ENCODE assay signal across 25 cellular contexts in the genomic region with DNA sequence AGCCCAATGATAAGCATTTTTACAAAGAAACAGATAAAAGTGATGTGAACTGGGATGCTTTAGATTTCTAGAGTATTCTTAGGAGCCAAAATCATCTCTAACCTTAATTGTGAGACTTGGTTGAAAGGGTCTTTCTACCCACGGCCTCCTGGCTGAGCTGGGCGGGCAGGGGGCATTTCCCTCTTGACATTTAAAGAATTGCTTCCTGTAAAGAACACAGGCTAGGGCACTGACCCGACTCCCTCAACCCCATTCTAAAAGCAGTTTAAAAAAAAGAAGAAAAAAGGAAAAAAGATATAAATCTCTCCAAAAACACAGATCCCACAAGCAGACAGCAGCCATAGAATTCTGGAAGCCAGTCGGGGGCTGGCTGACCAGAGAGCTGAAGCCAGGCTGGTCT.
A peak's percentile ranks its signal among the peaks of the same experiment; 100 is the strongest.
DNase-seq lines count a peak whose midpoint lies in the region; ATAC-seq and TF ChIP-seq lines count a peak whose summit lies in the region.
"Had no signal": no experiment of that assay in that cellular context is flagged by ENCODE, and none has a peak within 500 bp of the region (broad histone marks: within the 10 kb centered on the region; RNA-seq: fewer than 3 reads in every experiment).

No MANE protein-coding gene starts in this region.

- H3K27ac Mint-ChIP-seq in activated T-cell treated with anti-CD3 and anti-CD28 coated beads, Interleukin-2, amount 50 U/mL, for 24 hours = peak overlapping the region; percentile 11
- H3K27ac Mint-ChIP-seq in neural progenitor cell = peak overlapping the region; percentile 67

- H3F3A ChIP-seq in neural progenitor cell (ENCODE audit: low read depth) = peaks cover 20% of the 10 kb centered on the region

- TF ChIP-seq POLR2A in esophagus squamous epithelium (IDR thresholded peaks at IDR 0.05) (no peak), transverse colon (IDR thresholded peaks at IDR 0.05) (no peak)

- peaks cover 7% of the 10 kb centered on the region for H3K36me3 Mint-ChIP-seq in activated T-cell treated with anti-CD3 and anti-CD28 coated beads, Interleukin-2, amount 50 U/mL, for 24 hours (ENCODE audit: low read depth)
- H3K36me3 Mint-ChIP-seq in neural progenitor cell = no peaks in the 10 kb centered on the region

- H3K79me2 ChIP-seq in neural progenitor cell (ENCODE audit: low read depth) = peaks cover 71% of the 10 kb centered on the region

- no peaks in the 10 kb centered on the region for H3K9me3 Mint-ChIP-seq in activated T-cell treated with anti-CD3 and anti-CD28 coated beads, Interleukin-2, amount 50 U/mL, for 24 hours
- H3K9me3 Mint-ChIP-seq in neural progenitor cell = no peaks in the 10 kb centered on the region
- H3K9me3 Mint-ChIP-seq: naive B cell had no signal

- no peak for DNase-seq in activated T-cell treated with anti-CD3 and anti-CD28 coated beads, Interleukin-2, amount 50 U/mL, for 24 hours
- no peak for DNase-seq in activated T-cell treated with anti-CD3 and anti-CD28 coated beads, Interleukin-2, amount 50 U/mL, for 1 hour
- DNase-seq in esophagus squamous epithelium (lab: John Stamatoyannopoulos, UW) (no peak), neural progenitor cell (ENCODE audit: low spot score) (no peak), transverse colon (no peak), cortex of kidney (lab: John Stamatoyannopoulos, UW) (no peak)
- DNase-seq: activated CD4-positive, alpha-beta T cell treated with anti-CD3 and anti-CD28 coated beads, Interleukin-2, amount 50 U/mL, for 1 hour; DMS79; naive B cell; NCI-H1092 treated with DMSO at 0.1 percent for 48 hours; NCI-H1930; NCI-H345; NCI-H82; stimulated activated CD4-positive, alpha-beta T cell treated with anti-CD3 and anti-CD28 coated beads, Interleukin-15, amount 100 ng/mL, for 24 hours; stimulated activated CD8-positive, alpha-beta memory T cell treated with anti-CD3 and anti-CD28 coated beads, Interleukin-4, amount 100 ng/mL, for 48 hours; T-helper 9 cell had no signal

- H3K4me1 Mint-ChIP-seq in activated T-cell treated with anti-CD3 and anti-CD28 coated beads, Interleukin-2, amount 50 U/mL, for 24 hours (ENCODE audit: low read depth) = peaks cover 68% of the 10 kb centered on the region
- peaks cover 79% of the 10 kb centered on the region for H3K4me1 Mint-ChIP-seq in neural progenitor cell

- no peaks in the 10 kb centered on the region for H3K27me3 ChIP-seq in esophagus squamous epithelium
- no peaks in the 10 kb centered on the region for H3K27me3 ChIP-seq in neural progenitor cell
- no peaks in the 10 kb centered on the region for H3K27me3 ChIP-seq in transverse colon
- H3K27me3 ChIP-seq: cardiac muscle cell had no signal

- H4K20me1 ChIP-seq in neural progenitor cell (ENCODE audit: low read depth) = peaks cover 76% of the 10 kb centered on the region

- in situ Hi-C loops in transverse colon (cut with MboI; ENCODE audit: low pct_ligation_motif_present in 1 of 4, low pct_unique_long_range_greater_than_20kb in 1 of 4, low sequenced_read_pairs in 3 of 4) = no loop called here

- intact Hi-C loops in esophagus squamous epithelium (cut with DNase I) = no loop called here
- intact Hi-C loops in transverse colon (cut with DNase I; ENCODE audit: low total_unique reads) = no loop called here

- peak overlapping the region in 3 of 4 donors; percentile 38 to 55 (median 43) for H3K27ac ChIP-seq in esophagus squamous epithelium
- H3K27ac ChIP-seq in neural progenitor cell = no peak overlapping the region
- H3K27ac ChIP-seq in transverse colon = peak overlapping the region in 3 of 4 donors; percentile 8 to 41 (median 28)
- H3K27ac ChIP-seq: 22Rv1, cardiac muscle cell, GM23248, parathyroid adenoma, thoracic aorta had no signal

- H3K4me3 ChIP-seq in esophagus squamous epithelium (no peak overlapping the region), neural progenitor cell (no peak overlapping the region), transverse colon (no peak overlapping the region)
- H3K4me3 ChIP-seq: cardiac muscle cell, GM12878, GM23248, lung, thoracic aorta had no signal

- no peak overlapping the region for H3K4me3 Mint-ChIP-seq in activated T-cell treated with anti-CD3 and anti-CD28 coated beads, Interleukin-2, amount 50 U/mL, for 24 hours
- H3K4me3 Mint-ChIP-seq in neural progenitor cell = peak overlapping the region; percentile 7

- H3K36me3 ChIP-seq in esophagus squamous epithelium (peaks cover 0 to 6% (median 0%) of the 10 kb centered on the region in 3 donors), neural progenitor cell (peaks cover 4% of the 10 kb centered on the region), transverse colon (no peaks in the 10 kb centered on the region)
- H3K36me3 ChIP-seq: cardiac muscle cell, thoracic aorta had no signal

- no peak overlapping the region for H2AFZ ChIP-seq in neural progenitor cell (replicated peaks)
- H2AFZ ChIP-seq: GM23248, parathyroid adenoma had no signal

- H3K27me3 Mint-ChIP-seq in activated T-cell treated with anti-CD3 and anti-CD28 coated beads, Interleukin-2, amount 50 U/mL, for 24 hours = no peaks in the 10 kb centered on the region
- no peaks in the 10 kb centered on the region for H3K27me3 Mint-ChIP-seq in neural progenitor cell (ENCODE audit: insufficient read depth, low read depth)

- WGBS in esophagus squamous epithelium, 2 donors = 69 to 84% methylated on average over 3 to 4 of the region's 4 CpGs
- WGBS in transverse colon (ENCODE audit: low coverage in 1 of 2), 2 donors = 80 to 81% methylated on average over 1 to 4 of the region's 4 CpGs

- TF ChIP-seq CTCF in esophagus squamous epithelium (IDR thresholded peaks at IDR 0.05) (no peak), neural progenitor cell (IDR thresholded peaks at IDR 0.05) (no peak), transverse colon (IDR thresholded peaks at IDR 0.05) (no peak)

- H3K9ac ChIP-seq in neural progenitor cell = no peak overlapping the region
- H3K9ac ChIP-seq: GM23248, parathyroid adenoma had no signal

- peak overlapping the region; percentile 7 for H3K4me2 ChIP-seq in neural progenitor cell

- TF ChIP-seq EP300 in transverse colon (IDR thresholded peaks at IDR 0.05; ENCODE audit: low read depth) = no peak

- no peaks in the 10 kb centered on the region for H3K9me3 ChIP-seq in esophagus squamous epithelium
- H3K9me3 ChIP-seq in neural progenitor cell (ENCODE audit: low read depth) = no peaks in the 10 kb centered on the region
- H3K9me3 ChIP-seq in transverse colon = no peaks in the 10 kb centered on the region
- H3K9me3 ChIP-seq: thoracic aorta had no signal

- H3K4me1 ChIP-seq in esophagus squamous epithelium = peaks cover 0 to 68% (median 24%) of the 10 kb centered on the region in 3 donors
- peaks cover 56% of the 10 kb centered on the region for H3K4me1 ChIP-seq in neural progenitor cell
- peaks cover 12 to 63% (median 33%) of the 10 kb centered on the region in 4 donors for H3K4me1 ChIP-seq in transverse colon
- H3K4me1 ChIP-seq: parathyroid adenoma had no signal

- no peak for ATAC-seq in HG02970 (IDR thresholded peaks at IDR 0.05; ENCODE audit: low FRiP score, unreplicated experiment)
- no peak for ATAC-seq in GM18502 (IDR thresholded peaks at IDR 0.05; ENCODE audit: poor library complexity, unreplicated experiment)
- ATAC-seq: GM12878 had no signal
